Comparison of ENCODE assay signal across 25 cellular contexts in the genomic region with DNA sequence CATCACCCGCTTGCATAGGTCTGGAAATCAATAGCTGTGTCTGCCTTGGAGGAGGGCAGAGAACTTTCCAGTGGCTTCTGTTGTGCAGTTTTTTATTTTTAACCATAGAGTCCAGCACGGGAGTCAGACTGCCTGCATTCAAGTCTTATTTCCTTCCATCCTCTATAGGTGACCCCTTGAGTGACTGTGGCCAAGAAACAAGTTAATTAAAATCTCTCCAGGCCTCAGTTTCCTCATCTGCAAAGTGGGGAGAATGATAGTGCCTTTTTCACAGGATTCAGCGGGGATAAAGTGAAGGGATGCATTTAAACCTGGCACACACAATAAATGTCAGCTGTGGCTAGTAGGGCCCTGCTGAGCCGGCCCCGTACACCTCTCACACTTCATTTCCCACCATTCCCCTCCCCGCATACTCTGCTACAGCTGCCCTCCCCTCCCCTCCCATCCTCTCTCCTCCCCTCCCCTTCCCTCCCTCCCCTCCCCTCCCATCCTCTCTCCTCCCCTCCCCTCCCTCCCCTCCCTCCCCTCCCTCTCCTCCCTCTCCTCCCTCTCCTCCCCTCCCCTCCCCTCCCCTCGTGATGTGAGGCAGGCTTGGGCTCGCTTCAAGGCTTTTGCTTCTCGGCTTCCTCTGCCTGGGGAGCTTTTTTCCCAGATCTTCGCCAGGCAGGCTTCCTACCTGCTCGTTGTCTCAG.
DNase-seq lines count a peak whose midpoint lies in the region; ATAC-seq, FAIRE-seq and TF ChIP-seq lines count a peak whose summit lies in the region.
"Had no signal": no experiment of that assay in that cellular context is flagged by ENCODE, and none has a peak within 500 bp of the region (broad histone marks: within the 10 kb centered on the region; RNA-seq: fewer than 3 reads in every experiment).

No MANE protein-coding gene starts in this region.

- 89% methylated on average over 10 of the region's 11 CpGs for WGBS in A549 (ENCODE audit: missing lambda C conversion rate)
- WGBS in mammary epithelial cell (ENCODE audit: low coverage, missing lambda C conversion rate), result 33% methylated on average over 6 of the region's 11 CpGs

- FAIRE-seq in A549 (lab: Jason Lieb, UNC), result no peak
- FAIRE-seq: GM12878, GM19239 had no signal

- H3K27me3 ChIP-seq in GM23338 (ENCODE audit: insufficient read depth) (no peaks in the 10 kb centered on the region), mammary epithelial cell (ENCODE audit: insufficient read depth, low read length) (no peaks in the 10 kb centered on the region), neural progenitor cell (no peaks in the 10 kb centered on the region)
- H3K27me3 ChIP-seq: body of pancreas had no signal

- no peak overlapping the region for H3K9ac ChIP-seq in mammary epithelial cell (ENCODE audit: insufficient read depth, low read length)
- H3K9ac ChIP-seq in neural progenitor cell, result no peak overlapping the region
- H3K9ac ChIP-seq: SK-N-SH had no signal

- 0 out of 2 replicates have a peak, but pooled peaks cover 6% of the 10 kb centered on the region for H3F3A ChIP-seq in GM23338 (replicated peaks; ENCODE audit: low read depth)
- peaks cover 13% of the 10 kb centered on the region for H3F3A ChIP-seq in neural progenitor cell (ENCODE audit: low read depth)

- CTCF ChIA-PET in A549 (lab: Yijun Ruan, JAX), result interaction anchor here (0.7 to 1.6 kb wide), 6 partner anchors 9 to 229 kb away, joined by 3 to 5 read pairs (median 4); no protein-coding TSS in a partner anchor
- CTCF ChIA-PET in mammary epithelial cell (lab: Charles Lee; ENCODE audit: low non-redundant PET), result no interaction called here

- H3K27me3 Mint-ChIP-seq in GM23338 (ENCODE audit: insufficient read depth, low read depth, poor library complexity), result peaks cover 3% of the 10 kb centered on the region
- peaks cover 2% of the 10 kb centered on the region for H3K27me3 Mint-ChIP-seq in neural progenitor cell (ENCODE audit: insufficient read depth, low read depth)

- H3K4me3 Mint-ChIP-seq in GM23338 (no peak overlapping the region), neural progenitor cell (no peak overlapping the region)
- H3K4me3 Mint-ChIP-seq: activated naive CD8-positive, alpha-beta T cell treated with anti-CD3 and anti-CD28 coated beads for 36 hours; T-helper 2 cell treated with Interferon-gamma antibody and Interleukin-4, amounts not matched to agents 5 μg/mL and 100 μg/mL, for 36 hours had no signal

- H3K9me3 ChIP-seq in A549 (no peaks in the 10 kb centered on the region), mammary epithelial cell (replicated peaks; ENCODE audit: insufficient read depth, low read length) (no peaks in the 10 kb centered on the region), neural progenitor cell (ENCODE audit: low read depth) (no peaks in the 10 kb centered on the region)
- H3K9me3 ChIP-seq: body of pancreas, left ventricle myocardium inferior, mucosa of descending colon, SK-N-SH had no signal

- no peak for TF ChIP-seq EP300 in A549 (IDR thresholded peaks at IDR 0.05)

- TF ChIP-seq CTCF in A549 (IDR thresholded peaks at IDR 0.05), result no peak
- TF ChIP-seq CTCF in GM23338 (conservative IDR thresholded peaks at IDR 0.05; ENCODE audit: low read depth in 2 of 2), result no peak
- no peak for TF ChIP-seq CTCF in mammary epithelial cell (conservative IDR thresholded peaks at IDR 0.05 in 1 of 2, IDR thresholded peaks at IDR 0.05 in 1 of 2; ENCODE audit: extremely low read depth in 1 of 2, insufficient read depth in 1 of 2, low read depth in 1 of 2, low read length in 2 of 2)
- no peak for TF ChIP-seq CTCF in neural progenitor cell (IDR thresholded peaks at IDR 0.05)

- intact Hi-C loops in mammary epithelial cell (cut with micrococcal nuclease), result no loop called here

- no TSS peak for BruUV-seq in mammary epithelial cell (replicated peaks; lab: Mats Ljungman, UMichigan)

- ATAC-seq in A549 (no peak), GM23338 (peak; percentile 33; the same call in 2 of the 3 replicates), HG03378 (IDR thresholded peaks at IDR 0.05; ENCODE audit: unreplicated experiment) (no peak)
- ATAC-seq: body of pancreas, GM12878, mucosa of descending colon had no signal

- in situ Hi-C loops in mammary epithelial cell (cut with MboI; ENCODE audit: low sequenced_read_pairs in 2 of 2), result no loop called here

- H2AFZ ChIP-seq in GM23338 (peak overlapping the region; percentile 78; the same call in 1 of the 2 replicates), mammary epithelial cell (ENCODE audit: low read depth, low read length) (peak overlapping the region; percentile 85), neural progenitor cell (replicated peaks) (no peak overlapping the region)

- H3K9me3 Mint-ChIP-seq in GM23338 (no peaks in the 10 kb centered on the region), neural progenitor cell (no peaks in the 10 kb centered on the region)
- H3K9me3 Mint-ChIP-seq: activated naive CD8-positive, alpha-beta T cell treated with anti-CD3 and anti-CD28 coated beads for 36 hours; T-helper 2 cell treated with Interferon-gamma antibody and Interleukin-4, amounts not matched to agents 5 μg/mL and 100 μg/mL, for 36 hours had no signal

- H3K36me3 ChIP-seq in GM23338 (ENCODE audit: insufficient read depth) (no peaks in the 10 kb centered on the region), mammary epithelial cell (ENCODE audit: insufficient read depth, low read length) (no peaks in the 10 kb centered on the region), neural progenitor cell (no peaks in the 10 kb centered on the region)
- H3K36me3 ChIP-seq: left ventricle myocardium inferior, WERI-Rb-1 had no signal

- H3K4me3 ChIP-seq in A549, result no peak overlapping the region
- H3K4me3 ChIP-seq in GM23338, result no peak overlapping the region
- no peak overlapping the region for H3K4me3 ChIP-seq in mammary epithelial cell (replicated peaks in 1 of 3; ENCODE audit: insufficient read depth in 1 of 3, low read depth in 2 of 3, low read length in 3 of 3)
- no peak overlapping the region for H3K4me3 ChIP-seq in neural progenitor cell
- H3K4me3 ChIP-seq: body of pancreas, GM12878, left ventricle myocardium inferior, mucosa of descending colon had no signal

- H3K4me1 Mint-ChIP-seq in GM23338 (peaks cover 26% of the 10 kb centered on the region), neural progenitor cell (peaks cover 44% of the 10 kb centered on the region)

- no peak overlapping the region for H3K27ac Mint-ChIP-seq in GM23338
- H3K27ac Mint-ChIP-seq in neural progenitor cell, result peak overlapping the region; percentile 81
- H3K27ac Mint-ChIP-seq: activated naive CD8-positive, alpha-beta T cell treated with anti-CD3 and anti-CD28 coated beads for 36 hours; T-helper 2 cell treated with Interferon-gamma antibody and Interleukin-4, amounts not matched to agents 5 μg/mL and 100 μg/mL, for 36 hours had no signal

- H3K79me2 ChIP-seq in GM23338 (replicated peaks; ENCODE audit: insufficient read depth), result no peaks in the 10 kb centered on the region
- no peaks in the 10 kb centered on the region for H3K79me2 ChIP-seq in mammary epithelial cell (ENCODE audit: insufficient read depth, low read length)
- H3K79me2 ChIP-seq in neural progenitor cell (ENCODE audit: low read depth), result no peaks in the 10 kb centered on the region

- dilution Hi-C loops in mammary epithelial cell (cut with HindIII; ENCODE audit: low sequenced_read_pairs), result no loop called here

- H4K20me1 ChIP-seq in GM23338 (replicated peaks; ENCODE audit: insufficient read depth) (no peaks in the 10 kb centered on the region), mammary epithelial cell (ENCODE audit: insufficient read depth, low read length) (no peaks in the 10 kb centered on the region), neural progenitor cell (ENCODE audit: low read depth) (no peaks in the 10 kb centered on the region)

- no peak for TF ChIP-seq RAD21 in A549 (conservative IDR thresholded peaks at IDR 0.05 in 1 of 2, IDR thresholded peaks at IDR 0.05 in 1 of 2)

- H3K36me3 Mint-ChIP-seq in GM23338 (ENCODE audit: low read depth), result no peaks in the 10 kb centered on the region
- H3K36me3 Mint-ChIP-seq in neural progenitor cell, result no peaks in the 10 kb centered on the region
- H3K36me3 Mint-ChIP-seq: activated naive CD8-positive, alpha-beta T cell treated with anti-CD3 and anti-CD28 coated beads for 36 hours had no signal

- DNase-seq in A549 (ENCODE audit: low read depth in 1 of 2, low spot score in 1 of 2) (no peak), GM23338 (ENCODE audit: low spot score) (peak; percentile 31), mammary epithelial cell (no peak), neural progenitor cell (ENCODE audit: low spot score) (peak; percentile 35), KG1 (lab: John Stamatoyannopoulos, UW) (no peak), NCI-H2196 (lab: John Stamatoyannopoulos, UW; ENCODE audit: unreplicated experiment) (no peak)
- DNase-seq in effector CD8-positive, alpha-beta T cell (lab: John Stamatoyannopoulos, UW), result no peak
- DNase-seq: activated naive CD8-positive, alpha-beta T cell treated with anti-CD3 and anti-CD28 coated beads for 36 hours; GOT3; Kasumi-1; mucosa of descending colon; NCI-H1048; NCI-H187 treated with DMSO at 0.1 percent for 48 hours; NCI-H446 treated with DMSO at 0.1 percent for 48 hours; NK-92 treated with Interleukin-12 subunit alpha and Interleukin-12 subunit beta, amount 100 ng/mL, for 24 hours; retina; stimulated activated CD4-positive, alpha-beta T cell treated with anti-CD3 and anti-CD28 coated beads, Interleukin-12 subunit alpha, Interleukin-12 subunit beta, amount 100 ng/mL, for 4 hours; WERI-Rb-1 had no signal

- TF ChIP-seq POLR2A in A549 (IDR thresholded peaks at IDR 0.05; ENCODE audit: low read length), result no peak

- H3K4me2 ChIP-seq in A549 (peak overlapping the region; percentile 35), GM23338 (no peak overlapping the region), mammary epithelial cell (ENCODE audit: insufficient read depth, low read depth, low read length) (no peak overlapping the region), neural progenitor cell (no peak overlapping the region)
- H3K4me2 ChIP-seq: SK-N-SH had no signal

- H3K27ac ChIP-seq in A549 (peak overlapping the region; percentile 96 to 97), GM23338 (ENCODE audit: low read depth) (no peak overlapping the region), mammary epithelial cell (ENCODE audit: insufficient read depth, low read depth, low read length) (no peak overlapping the region), neural progenitor cell (no peak overlapping the region)
- H3K27ac ChIP-seq: body of pancreas, left ventricle myocardium inferior, WERI-Rb-1 had no signal

- H3K9me2 ChIP-seq in GM23338 (ENCODE audit: insufficient read depth), result no peaks in the 10 kb centered on the region
- H3K9me2 ChIP-seq: SK-N-SH had no signal

- POLR2A ChIA-PET in A549 (lab: Yijun Ruan, JAX), result interaction anchor here (1.1 kb wide), 1 partner anchor 150 kb away, joined by 4 read pairs; no protein-coding TSS in a partner anchor

- peaks cover 66% of the 10 kb centered on the region for H3K4me1 ChIP-seq in A549
- peaks cover 19% of the 10 kb centered on the region for H3K4me1 ChIP-seq in GM23338 (ENCODE audit: insufficient read depth)
- H3K4me1 ChIP-seq in mammary epithelial cell (ENCODE audit: insufficient read depth, low read length), result peaks cover 20% of the 10 kb centered on the region
- peaks cover 7% of the 10 kb centered on the region for H3K4me1 ChIP-seq in neural progenitor cell
- H3K4me1 ChIP-seq: body of pancreas had no signal

TF ChIP-seq in A549, 52 proteins besides CTCF, POLR2A, EP300 and RAD21 (continues in another document):
- no peak for TF ChIP-seq RNF2 (IDR thresholded peaks at IDR 0.05; ENCODE audit: borderline replicate concordance, low read depth)

Comparison
In these comparisons a context has a peak if more than half of its experiments do, and no peak if none do; other contexts are left out.
1. DNase-seq: peak in GM23338 (single experiment) and neural progenitor cell (single experiment); none in A549 (0 of 2), mammary epithelial cell (single experiment), KG1 (single experiment), effector CD8-positive, alpha-beta T cell (single experiment) and NCI-H2196 (single experiment).
2. H3K27ac ChIP-seq: peak in A549 (2 of 2); none in GM23338 (single experiment), mammary epithelial cell (single experiment) and neural progenitor cell (single experiment).